ENCODE assay signal across 2 cellular contexts in genomic region chr3:119571688-119572087, GRCh38.
TF ChIP-seq lines count a peak whose summit lies in the region.

No MANE protein-coding gene starts in this region.

TF ChIP-seq in liver, 16 proteins besides CTCF, POLR2A, EP300 and RAD21:
- TF ChIP-seq RXRA (IDR thresholded peaks at IDR 0.05) (no peak), JUND (IDR thresholded peaks at IDR 0.05) (no peak), EGR1 (IDR thresholded peaks at IDR 0.05; ENCODE audit: low read depth in 2 of 2) (no peak), NR2F2 (IDR thresholded peaks at IDR 0.05) (peak; percentile 85), TAF1 (conservative IDR thresholded peaks at IDR 0.05) (no peak), SP1 (IDR thresholded peaks at IDR 0.05) (no peak), HNF4A (conservative IDR thresholded peaks at IDR 0.05) (no peak), ZBTB33 (IDR thresholded peaks at IDR 0.05) (no peak)

TF ChIP-seq in HepG2, 621 proteins besides CTCF, POLR2A, EP300 and RAD21:
- TF ChIP-seq ZMYM2 (CRISPR knock-in tag; IDR thresholded peaks at IDR 0.05) (no peak), TCF7 (IDR thresholded peaks at IDR 0.05; ENCODE audit: low read depth) (no peak), CBX5 (CRISPR knock-in tag; IDR thresholded peaks at IDR 0.05; ENCODE audit: borderline replicate concordance) (no peak), ZNF567 (CRISPR knock-in tag; IDR thresholded peaks at IDR 0.05; ENCODE audit: borderline replicate concordance) (no peak), BRCA1 (CRISPR knock-in tag; IDR thresholded peaks at IDR 0.05) (no peak), CCDC6 (CRISPR knock-in tag; IDR thresholded peaks at IDR 0.05) (no peak), ZBTB7B (CRISPR knock-in tag; IDR thresholded peaks at IDR 0.05) (no peak), THAP7 (CRISPR knock-in tag; IDR thresholded peaks at IDR 0.05) (no peak), MYPOP (CRISPR knock-in tag; IDR thresholded peaks at IDR 0.05) (no peak), NAIF1 (CRISPR knock-in tag; IDR thresholded peaks at IDR 0.05; ENCODE audit: borderline replicate concordance) (no peak), TRIM22 (IDR thresholded peaks at IDR 0.05) (no peak), CBX1 (IDR thresholded peaks at IDR 0.05; ENCODE audit: low read depth) (no peak), NFYB (CRISPR knock-in tag; IDR thresholded peaks at IDR 0.05) (no peak), ZSCAN31 (CRISPR knock-in tag; IDR thresholded peaks at IDR 0.05; ENCODE audit: low read depth) (no peak), ZBTB44 (CRISPR knock-in tag; IDR thresholded peaks at IDR 0.05) (no peak), MTF2 (CRISPR knock-in tag; IDR thresholded peaks at IDR 0.05; ENCODE audit: borderline replicate concordance) (no peak), ZNF569 (CRISPR knock-in tag; IDR thresholded peaks at IDR 0.05; ENCODE audit: borderline replicate concordance) (no peak)
